In genomic region chr2:143209570-143210445, GRCh38 we compare ENCODE assay signal across 16 cellular contexts.
DNase-seq lines count a peak whose midpoint lies in the region; ATAC-seq and TF ChIP-seq lines count a peak whose summit lies in the region.
"Had no signal": no experiment of that assay in that cellular context is flagged by ENCODE, and none has a peak within 500 bp of the region (broad histone marks: within the 10 kb centered on the region; RNA-seq: fewer than 3 reads in every experiment).

No MANE protein-coding gene starts in this region.

- no peaks in the 10 kb centered on the region for H3K9me3 Mint-ChIP-seq in CD4-positive, alpha-beta memory T cell

- DNase-seq in BE2C (peak; percentile 3), left kidney (ENCODE audit: low read depth, low spot score) (peak; percentile 9), superior temporal gyrus (ENCODE audit: extremely low spot score) (no peak), MV-4-11 (lab: John Stamatoyannopoulos, UW) (no peak)
- no peak for DNase-seq in CD4-positive, alpha-beta memory T cell
- DNase-seq: ACHN, DMS153, EL, H7, Karpas-422, NCI-H2029, NCI-H2171 treated with DMSO at 0.1 percent for 48 hours, NCI-H774 had no signal

- TF ChIP-seq CTCF in BE2C (IDR thresholded peaks at IDR 0.05; ENCODE audit: low read depth, low read length): no peak
- TF ChIP-seq CTCF in neutrophil (IDR thresholded peaks at IDR 0.05): no peak

- ATAC-seq in GM21619 (IDR thresholded peaks at IDR 0.05; ENCODE audit: unreplicated experiment) (no peak), GM21737 (IDR thresholded peaks at IDR 0.05; ENCODE audit: unreplicated experiment) (no peak)

- peaks cover 49 to 58% of the 10 kb centered on the region in 2 donors for H3K36me3 Mint-ChIP-seq in CD4-positive, alpha-beta memory T cell

- no peaks in the 10 kb centered on the region for H3K27me3 Mint-ChIP-seq in CD4-positive, alpha-beta memory T cell

- POLR2A ChIA-PET in CD4-positive, alpha-beta memory T cell (lab: Charles Lee; ENCODE audit: partially characterized antibody): no interaction called here

- H3K27me3 ChIP-seq in BE2C (no peaks in the 10 kb centered on the region), neutrophil (no peaks in the 10 kb centered on the region)
- no peaks in the 10 kb centered on the region for H3K27me3 ChIP-seq in CD4-positive, alpha-beta memory T cell (ENCODE audit: insufficient read depth, low read length)

- intact Hi-C loops in CD4-positive, alpha-beta memory T cell (cut with micrococcal nuclease): loop anchor here (5.0 kb wide), 1 partner anchor 98 kb away; no protein-coding TSS in a partner anchor

- CTCF ChIA-PET in CD4-positive, alpha-beta memory T cell (lab: Charles Lee; ENCODE audit: partially characterized antibody): interaction anchor here (1.0 to 9.6 kb wide), 3 partner anchors 14 to 99 kb away, joined by 5 to 162 read pairs (median 69); no protein-coding TSS in a partner anchor

- H3K4me3 ChIP-seq in BE2C (ENCODE audit: low read depth, low read length) (no peak overlapping the region), neutrophil (ENCODE audit: low read depth in 1 of 2, low read length in 1 of 2) (no peak overlapping the region)
- no peak overlapping the region for H3K4me3 ChIP-seq in CD4-positive, alpha-beta memory T cell (ENCODE audit: low read length in 2 of 2)

- no peaks in the 10 kb centered on the region for H3K36me3 ChIP-seq in BE2C
- peaks cover 10% of the 10 kb centered on the region for H3K36me3 ChIP-seq in CD4-positive, alpha-beta memory T cell (ENCODE audit: insufficient read depth, low read length)
- H3K36me3 ChIP-seq in neutrophil: peaks cover 32% of the 10 kb centered on the region

- no peaks in the 10 kb centered on the region for H3K9me3 ChIP-seq in BE2C
- H3K9me3 ChIP-seq in CD4-positive, alpha-beta memory T cell (ENCODE audit: control insufficient read depth in 1 of 2, low read length in 2 of 2): no peaks in the 10 kb centered on the region
- H3K9me3 ChIP-seq in neutrophil: no peaks in the 10 kb centered on the region

- no peak overlapping the region for H3K27ac ChIP-seq in CD4-positive, alpha-beta memory T cell (ENCODE audit: low read depth, low read length)
- H3K27ac ChIP-seq in neutrophil: peak overlapping the region; percentile 12

- peak overlapping the region in 5 of 7 donors; percentile 17 to 75 (median 30) for H3K27ac Mint-ChIP-seq in CD4-positive, alpha-beta memory T cell

- H3K4me3 Mint-ChIP-seq in CD4-positive, alpha-beta memory T cell: no peak overlapping the region

- H3K4me1 Mint-ChIP-seq in CD4-positive, alpha-beta memory T cell: peaks cover 38 to 63% (median 44%) of the 10 kb centered on the region in 4 donors

- H3K4me1 ChIP-seq in BE2C: peaks cover 8% of the 10 kb centered on the region
- peaks cover 25% of the 10 kb centered on the region for H3K4me1 ChIP-seq in CD4-positive, alpha-beta memory T cell (ENCODE audit: insufficient read depth, low read length)
- no peaks in the 10 kb centered on the region for H3K4me1 ChIP-seq in neutrophil (ENCODE audit: control insufficient read depth in 1 of 2, insufficient read depth in 1 of 2, low read depth in 1 of 2, low read length in 1 of 2)

Comparison
In these comparisons a context has a peak if more than half of its experiments do, and no peak if none do; other contexts are left out.
1. DNase-seq: peak in BE2C (single experiment) and left kidney (single experiment); none in CD4-positive, alpha-beta memory T cell (0 of 5), superior temporal gyrus (single experiment) and MV-4-11 (single experiment).